7 cellular contexts compared by ENCODE assay signal in the genomic region with DNA sequence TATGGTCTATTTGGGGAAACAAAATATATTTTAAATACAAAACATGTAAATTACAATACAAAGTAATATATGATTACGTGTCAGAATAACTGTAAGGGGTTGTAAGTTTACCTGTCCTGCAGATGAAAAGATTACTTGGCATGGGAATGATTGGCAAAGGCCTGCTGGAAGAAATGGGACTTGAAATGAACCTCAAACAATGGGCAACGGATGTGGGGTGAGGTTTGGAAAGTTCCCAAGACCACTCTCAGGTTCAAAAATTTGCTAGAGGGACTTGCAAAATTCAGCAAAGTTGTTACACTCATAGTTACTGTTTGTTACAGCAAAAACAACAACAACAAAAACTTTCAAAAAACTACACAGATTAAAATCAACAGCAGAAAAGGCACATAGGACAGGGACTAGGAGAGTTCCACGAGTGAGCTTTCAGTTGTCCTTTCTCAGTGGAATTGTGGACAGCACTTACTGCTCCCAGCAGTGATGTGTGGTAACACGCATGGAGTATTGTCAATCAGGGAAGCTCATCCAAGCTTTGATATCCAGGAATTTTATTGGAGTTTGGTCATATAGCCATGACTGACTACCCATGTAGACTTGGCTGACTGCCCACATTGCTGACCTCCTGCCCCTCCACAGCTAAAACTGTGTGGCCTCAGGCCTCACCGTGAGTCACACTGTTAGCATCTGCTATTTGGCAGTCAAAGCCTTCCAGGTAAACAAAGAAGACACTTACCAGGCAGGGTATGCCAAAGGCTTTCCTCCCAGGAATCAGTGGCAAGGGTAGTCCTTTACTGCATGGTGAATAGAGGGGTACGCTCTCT. TPM values are rescaled to one million over a fixed set of nuclear protein-coding genes. Genes with fewer than 3 reads are reported as not detected.
A peak's percentile ranks its signal among the peaks of the same experiment; 100 is the strongest.
DNase-seq lines count a peak whose midpoint lies in the region; ATAC-seq, FAIRE-seq and TF ChIP-seq lines count a peak whose summit lies in the region.

No MANE protein-coding gene starts in this region.

- H3K27ac ChIP-seq in small intestine (ENCODE audit: low read depth in 1 of 2, low read length in 1 of 2), result no peak overlapping the region

- H3K27me3 ChIP-seq in small intestine (ENCODE audit: control insufficient read depth in 2 of 2, insufficient read depth in 2 of 2, low read length in 2 of 2), result no peaks in the 10 kb centered on the region

- peak; percentile 79 for DNase-seq in HFF-Myc (ENCODE audit: extremely low read depth, low read depth)
- DNase-seq in SHP77 treated with DMSO at 0.1 percent for 48 hours (lab: John Stamatoyannopoulos, UW), result peak; percentile 48
- peak; percentile 85 to 92 for DNase-seq in foreskin fibroblast
- DNase-seq in small intestine, result peak; percentile 92
- no peak for DNase-seq in head of caudate nucleus
- no peak for DNase-seq in activated naive CD4-positive, alpha-beta T cell (lab: John Stamatoyannopoulos, UW)

- no peak for TF ChIP-seq CTCF in HFF-Myc (IDR thresholded peaks at IDR 0.05; ENCODE audit: low read depth, low read length, missing control alignments)
- no peak for TF ChIP-seq CTCF in foreskin fibroblast (IDR thresholded peaks at IDR 0.05; ENCODE audit: low read depth, low read length)

- H3K4me1 ChIP-seq in small intestine (ENCODE audit: control insufficient read depth in 2 of 2, insufficient read depth in 1 of 2, low read depth in 1 of 2, low read length in 1 of 2), result peaks cover 0 to 1% of the 10 kb centered on the region in 2 donors

- 34 to 59% (median 49%) methylated on average over 6 of the region's 6 CpGs for WGBS in small intestine, 3 donors

- intact Hi-C loops in head of caudate nucleus (cut with DNase I), result no loop called here

- H3K4me3 ChIP-seq in HFF-Myc (replicated peaks; ENCODE audit: low read depth, low read length) (no peak overlapping the region), foreskin fibroblast (ENCODE audit: low read depth in 1 of 2, low read length in 2 of 2) (no peak overlapping the region), small intestine (ENCODE audit: low read depth in 1 of 2, low read length in 2 of 2) (no peak overlapping the region)

- no peak for FAIRE-seq in small intestine (lab: Jason Lieb, UNC)

- H3K36me3 ChIP-seq in small intestine (ENCODE audit: control insufficient read depth in 2 of 2, insufficient read depth in 2 of 2, low read length in 2 of 2), result no peaks in the 10 kb centered on the region

- ATAC-seq in GM21619 (IDR thresholded peaks at IDR 0.05; ENCODE audit: unreplicated experiment), result no peak

- H3K9me3 ChIP-seq in small intestine (ENCODE audit: control insufficient read depth, low read depth), result no peaks in the 10 kb centered on the region

RNA-seq across cellular contexts. Expression of a gene that starts 43.8 kb away (rescaled TPM):
- polyA plus RNA-seq in small intestine, result 10 to 100 TPM in 1 of 3 donors, 1 to 10 TPM in 2; 6.7 to 10.8 (median 8.4) TPM

Comparison
In these comparisons a context has a peak if more than half of its experiments do, and no peak if none do; other contexts are left out.
1. DNase-seq: peak in HFF-Myc (single experiment), SHP77 treated with DMSO at 0.1 percent for 48 hours (single experiment), foreskin fibroblast (2 of 2) and small intestine (single experiment); none in head of caudate nucleus (0 of 42) and activated naive CD4-positive, alpha-beta T cell (0 of 4).